In the genomic region with DNA sequence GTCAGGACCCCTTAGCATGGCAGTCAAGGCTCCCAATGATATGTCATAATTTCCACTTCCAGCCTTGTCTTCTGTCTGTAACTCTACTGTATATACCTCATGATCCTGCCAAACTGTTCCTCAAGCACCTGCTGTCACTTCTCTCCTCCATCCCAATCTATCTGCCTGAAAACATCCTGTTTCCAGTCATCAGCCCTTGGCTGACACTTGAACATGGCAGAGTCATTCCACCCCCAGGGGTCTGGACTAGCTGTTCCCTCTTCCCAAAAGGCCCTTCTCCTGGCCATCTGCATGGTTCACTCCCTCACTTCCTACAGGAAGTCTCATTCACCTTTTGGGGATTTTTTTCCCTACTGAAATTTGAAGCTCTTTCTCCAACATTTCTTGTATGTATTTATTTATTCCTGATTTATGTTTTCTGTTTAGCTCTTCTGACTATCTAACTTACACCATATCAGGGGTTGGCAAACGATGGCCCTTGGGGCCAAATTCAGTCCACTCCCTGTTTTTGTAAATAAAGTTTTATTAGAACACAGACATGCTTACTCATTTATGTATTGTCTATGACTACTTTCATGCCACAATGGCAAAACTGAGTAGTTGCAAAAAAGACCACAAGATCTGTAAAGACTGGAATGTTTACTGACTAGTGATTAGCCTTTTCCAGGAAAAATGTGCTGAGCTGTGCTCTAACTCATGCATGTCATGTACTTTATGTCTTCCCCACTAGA, we compare ENCODE assay signal across 15 cellular contexts.
"Had no signal": no experiment of that assay in that cellular context is flagged by ENCODE, and none has a peak within 500 bp of the region (broad histone marks: within the 10 kb centered on the region; RNA-seq: fewer than 3 reads in every experiment).

No MANE protein-coding gene starts in this region.

- DNase-seq: effector memory CD8-positive, alpha-beta T cell; esophagus squamous epithelium; foreskin keratinocyte; head of caudate nucleus; hippocampal formation; mesendoderm; naive B cell; spleen; stimulated activated CD4-positive, alpha-beta T cell treated with anti-CD3 and anti-CD28 coated beads, Interleukin-15, amount 100 ng/mL, for 24 hours; stimulated activated CD4-positive, alpha-beta T cell treated with anti-CD3 and anti-CD28 coated beads, Interleukin-1b, Interleukin-23, amount 100 ng/mL, for 48 hours; stimulated activated CD4-positive, alpha-beta T cell treated with anti-CD3 and anti-CD28 coated beads, Interleukin-4, amount 100 ng/mL, for 24 hours; stimulated activated naive B cell treated with anti-CD40 and anti-IgM and Interleukin-4, amounts not matched to agents 10 μg/mL and 1 μg/mL and 100 μg/mL, for 72 hours; stimulated activated naive CD8-positive, alpha-beta T cell treated with anti-CD3 and anti-CD28 coated beads, Interleukin-15, amount 100 ng/mL, for 72 hours; testis; upper lobe of right lung had no signal
